13 cellular contexts compared by ENCODE assay signal in the genomic region with DNA sequence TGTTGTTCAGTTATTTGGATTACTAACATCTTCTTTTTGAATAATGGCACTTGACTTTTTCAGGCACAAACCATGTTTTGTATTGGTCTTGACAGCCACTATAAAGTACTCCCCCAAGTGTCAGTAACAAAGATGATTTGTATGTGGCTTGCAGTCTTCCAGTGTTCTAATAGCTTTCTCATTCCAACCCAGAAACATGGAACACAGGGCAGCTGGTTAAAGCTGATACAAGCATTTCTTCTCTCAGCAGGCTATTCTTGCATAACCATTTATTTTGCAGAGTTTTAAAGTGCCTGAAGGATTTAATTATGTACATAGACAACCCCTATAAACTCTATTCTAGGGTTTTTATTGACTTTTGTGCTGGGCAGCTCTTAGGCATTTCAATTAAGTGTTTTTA.
DNase-seq lines count a peak whose midpoint lies in the region; ATAC-seq, FAIRE-seq and TF ChIP-seq lines count a peak whose summit lies in the region.
"Had no signal": no experiment of that assay in that cellular context is flagged by ENCODE, and none has a peak within 500 bp of the region (broad histone marks: within the 10 kb centered on the region; RNA-seq: fewer than 3 reads in every experiment).

No MANE protein-coding gene starts in this region.

- H3K4me3 Mint-ChIP-seq in WTC11, result peak overlapping the region; percentile 63
- H3K4me3 Mint-ChIP-seq in CD8-positive, alpha-beta memory T cell, result no peak overlapping the region
- H3K4me3 Mint-ChIP-seq: activated naive CD4-positive, alpha-beta T cell treated with anti-CD3 and anti-CD28 coated beads, Interleukin-2, amount 50 U/mL, for 24 hours had no signal

- no peaks in the 10 kb centered on the region for H3K27me3 ChIP-seq in esophagus squamous epithelium
- no peaks in the 10 kb centered on the region for H3K27me3 ChIP-seq in CD8-positive, alpha-beta memory T cell (ENCODE audit: insufficient read depth, low read length, poor library complexity, severe bottlenecking)

- no peaks in the 10 kb centered on the region for H3K27me3 Mint-ChIP-seq in WTC11 (ENCODE audit: low read depth)
- no peaks in the 10 kb centered on the region for H3K27me3 Mint-ChIP-seq in CD8-positive, alpha-beta memory T cell

- no peak overlapping the region for H3K4me3 ChIP-seq in esophagus squamous epithelium
- H3K4me3 ChIP-seq in CD8-positive, alpha-beta memory T cell (ENCODE audit: low read length), result no peak overlapping the region

- no peaks in the 10 kb centered on the region for H3K36me3 Mint-ChIP-seq in WTC11
- H3K36me3 Mint-ChIP-seq in CD8-positive, alpha-beta memory T cell, result no peaks in the 10 kb centered on the region
- H3K36me3 Mint-ChIP-seq: activated naive CD4-positive, alpha-beta T cell treated with anti-CD3 and anti-CD28 coated beads, Interleukin-2, amount 50 U/mL, for 24 hours had no signal

- no peak for TF ChIP-seq CTCF in WTC11 (IDR thresholded peaks at IDR 0.05)
- TF ChIP-seq CTCF in esophagus squamous epithelium (IDR thresholded peaks at IDR 0.05), result no peak

- peak; percentile 3 for DNase-seq in HTR-8/SVneo (ENCODE audit: insufficient read length, low spot score)
- no peak for DNase-seq in WTC11 (ENCODE audit: low spot score)
- no peak for DNase-seq in left ventricle myocardium superior
- peak; percentile 27 for DNase-seq in retina
- DNase-seq in esophagus squamous epithelium (lab: John Stamatoyannopoulos, UW), result no peak
- DNase-seq in CD8-positive, alpha-beta memory T cell, result no peak
- no peak for DNase-seq in frontal cortex (ENCODE audit: low spot score in 2 of 2)
- DNase-seq: effector CD8-positive, alpha-beta T cell; KBM-7; NCI-H526 treated with DMSO at 0.1 percent for 48 hours; stimulated activated CD4-positive, alpha-beta T cell treated with anti-CD3 and anti-CD28 coated beads, Interleukin-4, amount 100 ng/mL, for 4 hours had no signal

- peaks cover 0 to 9% (median 0%) of the 10 kb centered on the region in 3 donors for H3K4me1 ChIP-seq in esophagus squamous epithelium
- no peaks in the 10 kb centered on the region for H3K4me1 ChIP-seq in CD8-positive, alpha-beta memory T cell (ENCODE audit: insufficient read depth, low read length)

- intact Hi-C loops in left ventricle myocardium superior (cut with micrococcal nuclease) (no loop called here), esophagus squamous epithelium (cut with DNase I) (no loop called here)

- no peaks in the 10 kb centered on the region for H3K9me3 Mint-ChIP-seq in WTC11
- peaks cover 0 to 3% (median 0%) of the 10 kb centered on the region in 5 donors for H3K9me3 Mint-ChIP-seq in CD8-positive, alpha-beta memory T cell
- H3K9me3 Mint-ChIP-seq: activated naive CD4-positive, alpha-beta T cell treated with anti-CD3 and anti-CD28 coated beads, Interleukin-2, amount 50 U/mL, for 24 hours had no signal

- H3K9me3 ChIP-seq in esophagus squamous epithelium, result no peaks in the 10 kb centered on the region
- no peaks in the 10 kb centered on the region for H3K9me3 ChIP-seq in CD8-positive, alpha-beta memory T cell (ENCODE audit: low read length)

- peak overlapping the region; percentile 39; the same call in 1 of the 2 replicates for H3K27ac Mint-ChIP-seq in WTC11
- no peak overlapping the region for H3K27ac Mint-ChIP-seq in CD8-positive, alpha-beta memory T cell
- H3K27ac Mint-ChIP-seq: activated naive CD4-positive, alpha-beta T cell treated with anti-CD3 and anti-CD28 coated beads, Interleukin-2, amount 50 U/mL, for 24 hours had no signal

- CTCF ChIA-PET in WTC11 (lab: Charles Lee), result interaction anchor here (0.7 to 2.3 kb wide), 2 partner anchors 30 to 94 kb away, joined by 3 to 8 read pairs; no protein-coding TSS in a partner anchor
- CTCF ChIA-PET in CD8-positive, alpha-beta memory T cell (lab: Charles Lee), result no interaction called here

- no peak for TF ChIP-seq POLR2A in esophagus squamous epithelium (IDR thresholded peaks at IDR 0.05)

- POLR2A ChIA-PET in WTC11 (lab: Charles Lee), result no interaction called here
- POLR2A ChIA-PET in CD8-positive, alpha-beta memory T cell (lab: Charles Lee), result no interaction called here

- peaks cover 57% of the 10 kb centered on the region for H3K4me1 Mint-ChIP-seq in WTC11
- peaks cover 0 to 6% (median 0%) of the 10 kb centered on the region in 3 donors for H3K4me1 Mint-ChIP-seq in CD8-positive, alpha-beta memory T cell
- H3K4me1 Mint-ChIP-seq: activated naive CD4-positive, alpha-beta T cell treated with anti-CD3 and anti-CD28 coated beads, Interleukin-2, amount 50 U/mL, for 24 hours had no signal

- no peaks in the 10 kb centered on the region for H3K36me3 ChIP-seq in esophagus squamous epithelium
- H3K36me3 ChIP-seq in CD8-positive, alpha-beta memory T cell (ENCODE audit: insufficient read depth, low read length), result no peaks in the 10 kb centered on the region

- FAIRE-seq in HTR-8/SVneo (lab: Jason Lieb, UNC) (no peak), frontal cortex (lab: Jason Lieb, UNC) (no peak)

- H3K27ac ChIP-seq in esophagus squamous epithelium, result no peak overlapping the region
- no peak overlapping the region for H3K27ac ChIP-seq in CD8-positive, alpha-beta memory T cell (ENCODE audit: low read depth, low read length)

- ATAC-seq in WTC11 (no peak), left ventricle myocardium superior (peak; percentile 77), GM18520 (IDR thresholded peaks at IDR 0.05; ENCODE audit: unreplicated experiment) (no peak)

TF ChIP-seq in WTC11, 78 proteins besides CTCF, POLR2A, EP300 and RAD21:
- TF ChIP-seq, protein P1, sequence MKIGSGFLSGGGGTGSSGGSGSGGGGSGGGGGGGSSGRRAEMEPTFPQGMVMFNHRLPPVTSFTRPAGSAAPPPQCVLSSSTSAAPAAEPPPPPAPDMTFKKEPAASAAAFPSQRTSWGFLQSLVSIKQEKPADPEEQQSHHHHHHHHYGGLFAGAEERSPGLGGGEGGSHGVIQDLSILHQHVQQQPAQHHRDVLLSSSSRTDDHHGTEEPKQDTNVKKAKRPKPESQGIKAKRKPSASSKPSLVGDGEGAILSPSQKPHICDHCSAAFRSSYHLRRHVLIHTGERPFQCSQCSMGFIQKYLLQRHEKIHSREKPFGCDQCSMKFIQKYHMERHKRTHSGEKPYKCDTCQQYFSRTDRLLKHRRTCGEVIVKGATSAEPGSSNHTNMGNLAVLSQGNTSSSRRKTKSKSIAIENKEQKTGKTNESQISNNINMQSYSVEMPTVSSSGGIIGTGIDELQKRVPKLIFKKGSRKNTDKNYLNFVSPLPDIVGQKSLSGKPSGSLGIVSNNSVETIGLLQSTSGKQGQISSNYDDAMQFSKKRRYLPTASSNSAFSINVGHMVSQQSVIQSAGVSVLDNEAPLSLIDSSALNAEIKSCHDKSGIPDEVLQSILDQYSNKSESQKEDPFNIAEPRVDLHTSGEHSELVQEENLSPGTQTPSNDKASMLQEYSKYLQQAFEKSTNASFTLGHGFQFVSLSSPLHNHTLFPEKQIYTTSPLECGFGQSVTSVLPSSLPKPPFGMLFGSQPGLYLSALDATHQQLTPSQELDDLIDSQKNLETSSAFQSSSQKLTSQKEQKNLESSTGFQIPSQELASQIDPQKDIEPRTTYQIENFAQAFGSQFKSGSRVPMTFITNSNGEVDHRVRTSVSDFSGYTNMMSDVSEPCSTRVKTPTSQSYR (CRISPR knock-in tag; IDR thresholded peaks at IDR 0.05), result no peak
- no peak for TF ChIP-seq JAZF1 (CRISPR knock-in tag; IDR thresholded peaks at IDR 0.05)

Comparison
In these comparisons a context has a peak if more than half of its experiments do, and no peak if none do; other contexts are left out.
1. DNase-seq: peak in HTR-8/SVneo (single experiment) and retina (single experiment); none in WTC11 (single experiment), left ventricle myocardium superior (single experiment), esophagus squamous epithelium (single experiment), CD8-positive, alpha-beta memory T cell (0 of 5) and frontal cortex (0 of 2).